Comparison of ENCODE assay signal across 1 cellular context in genomic region chr1:15734901-15735300, GRCh38.
A peak's percentile ranks its signal among the peaks of the same experiment; 100 is the strongest.
TF ChIP-seq lines count a peak whose summit lies in the region.

No MANE protein-coding gene starts in this region.

TF ChIP-seq in HEK293, 187 proteins besides CTCF, POLR2A, EP300 and RAD21 (continued from another document):
- no peak for TF ChIP-seq ZBTB44 (tag by site-specific recombination; IDR thresholded peaks at IDR 0.05)
- no peak for TF ChIP-seq ZNF248 (tag by site-specific recombination; IDR thresholded peaks at IDR 0.05)
- no peak for TF ChIP-seq ZNF701 (tag by site-specific recombination; IDR thresholded peaks at IDR 0.05)
- TF ChIP-seq ZNF362 (tag by site-specific recombination; IDR thresholded peaks at IDR 0.05) = no peak
- no peak for TF ChIP-seq ZNF776 (tag by site-specific recombination; IDR thresholded peaks at IDR 0.05; ENCODE audit: borderline replicate concordance)
- TF ChIP-seq ZNF580 (tag by site-specific recombination; IDR thresholded peaks at IDR 0.05) = no peak
- TF ChIP-seq ZFHX2 (tag by site-specific recombination; conservative IDR thresholded peaks at IDR 0.05) = peak; percentile 41; the same call in 1 of the 2 replicates
